In the genomic region with DNA sequence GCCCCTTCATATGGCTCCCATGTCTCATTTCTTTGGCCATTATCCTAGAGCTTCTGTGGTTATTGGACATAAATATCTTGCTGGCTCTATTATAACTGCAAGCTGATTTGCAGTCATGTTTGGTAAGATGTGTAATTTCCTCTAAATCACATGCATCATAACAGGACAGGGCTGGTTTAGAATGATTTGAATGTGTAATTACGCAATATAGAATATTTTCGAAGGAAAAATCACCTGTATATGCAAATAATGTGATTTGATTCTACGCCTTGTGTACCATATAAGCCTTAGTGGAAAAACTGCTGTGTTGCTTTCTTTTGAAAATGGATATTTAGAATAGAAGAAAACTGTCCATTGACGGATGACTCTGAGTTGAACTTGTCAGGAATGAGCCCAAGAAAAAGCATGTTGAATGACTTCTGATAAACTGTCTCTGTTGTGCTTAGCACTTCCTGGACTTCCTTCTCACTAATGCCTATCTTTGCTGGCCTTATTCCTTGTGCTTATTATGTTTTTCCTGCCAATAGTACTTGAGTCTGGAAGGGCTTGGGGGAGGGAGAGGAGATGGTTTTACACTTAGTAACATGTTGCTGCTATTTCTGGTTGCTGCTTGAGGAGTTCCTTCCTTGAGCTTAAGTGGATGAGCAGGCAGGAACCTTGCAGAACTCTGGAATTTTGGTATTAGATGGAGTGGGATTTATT, we compare ENCODE assay signal across 12 cellular contexts. TPM values are rescaled to one million over a fixed set of nuclear protein-coding genes. Genes with fewer than 3 reads are reported as not detected.
DNase-seq lines count a peak whose midpoint lies in the region; ATAC-seq, FAIRE-seq and TF ChIP-seq lines count a peak whose summit lies in the region.
"Had no signal": no experiment of that assay in that cellular context is flagged by ENCODE, and none has a peak within 500 bp of the region (broad histone marks: within the 10 kb centered on the region; RNA-seq: fewer than 3 reads in every experiment).

No MANE protein-coding gene starts in this region.

- BruUV-seq in endothelial cell of umbilical vein (replicated peaks; lab: Mats Ljungman, UMichigan), result no TSS peak

- H4K20me1 ChIP-seq in endothelial cell of umbilical vein (replicated peaks; ENCODE audit: control insufficient read depth, extremely low read depth, insufficient read depth, low read length), result no peaks in the 10 kb centered on the region

- H3K79me2 ChIP-seq in endothelial cell of umbilical vein (ENCODE audit: control insufficient read depth, insufficient read depth, low read length), result peaks cover 2% of the 10 kb centered on the region

- H3K4me2 ChIP-seq in endothelial cell of umbilical vein (ENCODE audit: insufficient read depth, low read length), result peak overlapping the region; percentile 68

- DNase-seq in A172 (ENCODE audit: low spot score), result peak; percentile 44
- peak; percentile 48 for DNase-seq in MG63
- peak; percentile 93 for DNase-seq in endothelial cell of umbilical vein (ENCODE audit: low read depth, low spot score)
- peak; percentile 40 to 92 for DNase-seq in lung microvascular endothelial cell (ENCODE audit: low read depth in 2 of 2)
- no peak for DNase-seq in NCI-H2171 (lab: John Stamatoyannopoulos, UW)
- no peak for DNase-seq in HAP-1 (ENCODE audit: low spot score in 2 of 2)
- no peak for DNase-seq in NCI-H187 (lab: John Stamatoyannopoulos, UW)
- DNase-seq: activated CD4-positive, alpha-beta T cell treated with anti-CD3 and anti-CD28 coated beads, Interleukin-2, amount 50 U/mL, for 4 hours; effector CD4-positive, alpha-beta T cell; stimulated activated naive CD4-positive, alpha-beta T cell had no signal

- ATAC-seq in HG02623 (IDR thresholded peaks at IDR 0.05; ENCODE audit: unreplicated experiment), result no peak

- peak overlapping the region; percentile 73 for H3K27ac ChIP-seq in endothelial cell of umbilical vein (ENCODE audit: insufficient read depth, low read depth, low read length)
- H3K27ac ChIP-seq: C4-2B had no signal

- H3K9me3 ChIP-seq in MG63 (no peaks in the 10 kb centered on the region), endothelial cell of umbilical vein (replicated peaks; ENCODE audit: control insufficient read depth, insufficient read depth, low read length) (no peaks in the 10 kb centered on the region), HAP-1 (no peaks in the 10 kb centered on the region)

- H3K4me3 ChIP-seq in MG63 (no peak overlapping the region), endothelial cell of umbilical vein (replicated peaks in 1 of 3; ENCODE audit: insufficient read depth in 1 of 3, low read depth in 1 of 3, low read length in 3 of 3) (no peak overlapping the region), HAP-1 (no peak overlapping the region)

- TF ChIP-seq POLR2A in endothelial cell of umbilical vein (IDR thresholded peaks at IDR 0.05; ENCODE audit: low read depth, low read length), result peak; percentile 64

- CTCF ChIA-PET in endothelial cell of umbilical vein (lab: Charles Lee), result interaction anchor here (0.9 to 2.0 kb wide), 5 partner anchors 10 to 41 kb away, joined by 3 to 4 read pairs (median 3); no protein-coding TSS in a partner anchor

- peaks cover 58% of the 10 kb centered on the region for H3K4me1 ChIP-seq in endothelial cell of umbilical vein (ENCODE audit: control insufficient read depth, extremely low read depth, insufficient read depth, low read length)
- peaks cover 17% of the 10 kb centered on the region for H3K4me1 ChIP-seq in HAP-1

- H3K36me3 ChIP-seq in MG63 (no peaks in the 10 kb centered on the region), endothelial cell of umbilical vein (ENCODE audit: control insufficient read depth in 2 of 2, extremely low read depth in 1 of 2, insufficient read depth in 2 of 2, low read length in 2 of 2) (no peaks in the 10 kb centered on the region), HAP-1 (replicated peaks) (no peaks in the 10 kb centered on the region)

- no peaks in the 10 kb centered on the region for H3K9me1 ChIP-seq in endothelial cell of umbilical vein (replicated peaks; ENCODE audit: control insufficient read depth, extremely low read depth, insufficient read depth, low read length)

- in situ Hi-C loops in HAP-1 (cut with MboI; ENCODE audit: low sequenced_read_pairs), result no loop called here

- intact Hi-C loops in endothelial cell of umbilical vein (cut with micrococcal nuclease), result loop anchor here (1.0 kb wide), 1 partner anchor 8 kb away; no protein-coding TSS in a partner anchor

- no peak for TF ChIP-seq CTCF in endothelial cell of umbilical vein (IDR thresholded peaks at IDR 0.05; ENCODE audit: extremely low read depth in 1 of 2, insufficient read depth in 1 of 2, low read depth in 1 of 2, low read length in 2 of 2)

- no peak overlapping the region for H2AFZ ChIP-seq in endothelial cell of umbilical vein (ENCODE audit: low read depth, low read length)

- dilution Hi-C loops in endothelial cell of umbilical vein (cut with MboI; ENCODE audit: extremely low pct_ligation_motif_present, low sequenced_read_pairs), result no loop called here

- POLR2A ChIA-PET in endothelial cell of umbilical vein (lab: Charles Lee), result no interaction called here

- H3K27me3 ChIP-seq in MG63, result no peaks in the 10 kb centered on the region
- H3K27me3 ChIP-seq in endothelial cell of umbilical vein (ENCODE audit: control insufficient read depth in 2 of 2, insufficient read depth in 2 of 2, low read length in 2 of 2), result no peaks in the 10 kb centered on the region
- H3K27me3 ChIP-seq in HAP-1 (ENCODE audit: low read depth), result no peaks in the 10 kb centered on the region

- FAIRE-seq in endothelial cell of umbilical vein (lab: Jason Lieb, UNC), result peak; percentile 97

- peak overlapping the region; percentile 40 for H3K9ac ChIP-seq in endothelial cell of umbilical vein (replicated peaks; ENCODE audit: extremely low read depth, insufficient read depth, low read length)

TF ChIP-seq in endothelial cell of umbilical vein, 7 proteins besides CTCF, POLR2A, EP300 and RAD21:
- TF ChIP-seq MYC (IDR thresholded peaks at IDR 0.05; ENCODE audit: low read depth, low read length) (no peak), JUN (IDR thresholded peaks at IDR 0.05; ENCODE audit: borderline replicate concordance, insufficient read depth, insufficient read length, low read depth) (peak; percentile 14), EZH2 (IDR thresholded peaks at IDR 0.05; ENCODE audit: borderline replicate concordance, low read depth, low read length, severe bottlenecking) (no peak), MAX (IDR thresholded peaks at IDR 0.05; ENCODE audit: insufficient read depth, insufficient read length) (no peak), FOS (IDR thresholded peaks at IDR 0.05; ENCODE audit: borderline replicate concordance, insufficient read depth, low read length) (peak; percentile 50), GATA2 (IDR thresholded peaks at IDR 0.05; ENCODE audit: insufficient read depth, insufficient read length, low read depth, low read length) (peak; percentile 92), POLR2AphosphoS5 (IDR thresholded peaks at IDR 0.05; ENCODE audit: insufficient read depth, low read depth, low read length) (peak; percentile 70)

RNA-seq across cellular contexts. Expression of gene CACHD1, which starts 6.5 kb away (rescaled TPM):
- total RNA-seq in A172 (2014; rRNA removed; shearing (Covaris generic)), result 4.2 and 4.5 TPM in 2 replicates
- 2.6 and 5.7 TPM in 2 replicates for total RNA-seq in MG63 (2014; rRNA removed; shearing (Covaris generic); ENCODE audit: low replicate concordance)
- total RNA-seq in endothelial cell of umbilical vein (8.7 and 9.3 TPM in 2 replicates), lung microvascular endothelial cell (3.1 and 4.2 TPM in 2 replicates)
- polyA plus RNA-seq in endothelial cell of umbilical vein, result 2.1 and 3.6 TPM in 2 replicates
- polyA plus RNA-seq in endothelial cell of umbilical vein (2011; cell fraction: cytosol; rRNA removed), result 2.6 and 3.0 TPM in 2 replicates
- polyA plus RNA-seq in endothelial cell of umbilical vein (2011; cell fraction: nucleus; rRNA removed), result 8.9 and 9.0 TPM in 2 replicates
- 4.8 and 7.0 TPM in 2 replicates for polyA plus RNA-seq in endothelial cell of umbilical vein (2012)
- 8.9 and 12.7 TPM in 2 replicates for polyA minus RNA-seq in endothelial cell of umbilical vein
- not detected for polyA minus RNA-seq in endothelial cell of umbilical vein (2011; cell fraction: cytosol; rRNA and poly(A)+ RNA removed)
- 10.9 and 17.8 TPM in 2 replicates for polyA minus RNA-seq in endothelial cell of umbilical vein (2011; cell fraction: nucleus; rRNA and poly(A)+ RNA removed)

Comparison
In these comparisons a context has a peak if more than half of its experiments do, and no peak if none do; other contexts are left out.
1. DNase-seq: peak in A172 (single experiment), MG63 (single experiment), endothelial cell of umbilical vein (single experiment) and lung microvascular endothelial cell (2 of 2); none in NCI-H2171 (single experiment), HAP-1 (0 of 2) and NCI-H187 (0 of 2).